In the genomic region with DNA sequence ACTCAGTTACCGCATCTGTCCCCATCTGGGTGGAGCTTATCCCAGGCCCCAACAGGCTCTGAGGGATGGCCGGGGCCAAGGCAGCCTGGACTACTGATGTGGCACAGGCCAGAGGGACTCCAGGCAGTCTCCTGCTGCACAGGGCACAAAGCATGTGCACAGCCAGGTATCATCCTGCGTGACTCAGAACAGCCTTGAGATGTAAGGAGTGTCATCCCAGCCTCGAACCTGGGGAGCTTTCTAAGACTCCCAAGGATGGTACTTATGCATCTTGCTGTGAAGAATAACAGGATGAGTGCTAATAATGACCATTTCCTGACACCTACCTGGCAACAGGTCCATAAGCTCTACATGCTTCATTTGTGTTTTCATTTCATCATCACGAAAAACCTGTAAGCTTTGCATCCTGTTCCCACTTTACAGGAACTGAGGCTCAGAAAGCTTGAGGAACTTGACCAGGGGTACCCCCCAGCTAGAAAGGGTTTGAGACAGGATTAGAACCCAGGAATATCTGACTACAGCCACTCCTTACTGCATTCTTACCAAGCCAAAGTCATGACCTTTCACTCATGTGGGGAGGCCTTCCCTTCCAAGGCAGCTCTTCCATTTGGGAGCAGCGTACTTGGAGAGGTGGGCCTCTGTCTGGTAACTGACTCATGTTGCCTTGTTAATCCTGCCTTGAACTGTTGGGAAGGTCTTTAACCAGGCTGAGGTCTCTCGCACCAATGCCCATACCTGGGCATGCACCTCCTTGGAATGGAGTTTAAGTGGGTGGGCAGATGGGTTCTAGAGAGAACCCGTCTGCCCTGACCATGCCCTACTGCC, we compare ENCODE assay signal across 8 cellular contexts. TPM values are rescaled to one million over a fixed set of nuclear protein-coding genes. Genes with fewer than 3 reads are reported as not detected.
A peak's percentile ranks its signal among the peaks of the same experiment; 100 is the strongest.
DNase-seq lines count a peak whose midpoint lies in the region; ATAC-seq, FAIRE-seq and TF ChIP-seq lines count a peak whose summit lies in the region.

No MANE protein-coding gene starts in this region.

- peaks cover 22% of the 10 kb centered on the region for H4K20me1 ChIP-seq in PC-3 (ENCODE audit: low read length)

- ATAC-seq in GM21526 (IDR thresholded peaks at IDR 0.05; ENCODE audit: low FRiP score, unreplicated experiment) (peak; percentile 9), PC-3 (peak; percentile 10), GM21737 (IDR thresholded peaks at IDR 0.05; ENCODE audit: unreplicated experiment) (no peak)

- H3K9me2 ChIP-seq in PC-3 (replicated peaks; ENCODE audit: low read length): no peaks in the 10 kb centered on the region

- H3K27me3 ChIP-seq in PC-3 (ENCODE audit: low read length): no peaks in the 10 kb centered on the region
- no peaks in the 10 kb centered on the region for H3K27me3 ChIP-seq in prostate gland (replicated peaks; ENCODE audit: insufficient read depth)

- peak overlapping the region; percentile 80 for H3K4me3 ChIP-seq in PC-3 (ENCODE audit: low read length)
- H3K4me3 ChIP-seq in prostate gland: no peak overlapping the region

- TF ChIP-seq POLR2A in prostate gland (IDR thresholded peaks at IDR 0.05): no peak

- H3K27ac ChIP-seq in PC-3 (ENCODE audit: low read length): peak overlapping the region; percentile 85
- peak overlapping the region; percentile 100 for H3K27ac ChIP-seq in epithelial cell of prostate
- peak overlapping the region; percentile 81 to 82 for H3K27ac ChIP-seq in prostate gland

- H3K79me2 ChIP-seq in PC-3 (ENCODE audit: low read length): peaks cover 80% of the 10 kb centered on the region

- peaks cover 33% of the 10 kb centered on the region for H3K36me3 ChIP-seq in PC-3 (ENCODE audit: low read depth, low read length)
- no peaks in the 10 kb centered on the region for H3K36me3 ChIP-seq in prostate gland

- CTCF ChIA-PET in PC-3 (lab: Charles Lee): no interaction called here

- H3K4me1 ChIP-seq in PC-3 (ENCODE audit: insufficient read depth, low read length) (peaks cover 36% of the 10 kb centered on the region), prostate gland (replicated peaks) (no peaks in the 10 kb centered on the region)

- DNase-seq in PC-3 (peak; percentile 48), epithelial cell of prostate (ENCODE audit: low read depth, low spot score) (no peak), prostate gland (ENCODE audit: low spot score) (no peak), HTR-8/SVneo (ENCODE audit: insufficient read length, low spot score) (no peak), nucleus accumbens (lab: John Stamatoyannopoulos, UW) (no peak)
- no peak for DNase-seq in effector CD4-positive, alpha-beta T cell

- H3F3A ChIP-seq in PC-3 (ENCODE audit: low read length, unreplicated experiment): no peaks in the 10 kb centered on the region

- 63% methylated on average over 8 of the region's 8 CpGs for WGBS in prostate gland

- FAIRE-seq in HTR-8/SVneo (lab: Jason Lieb, UNC): no peak

- H3K9me3 ChIP-seq in PC-3 (ENCODE audit: low read length) (no peaks in the 10 kb centered on the region), prostate gland (no peaks in the 10 kb centered on the region)

- H2AFZ ChIP-seq in PC-3 (ENCODE audit: low read length): no peak overlapping the region

- intact Hi-C loops in PC-3 (cut with micrococcal nuclease): loop anchor here (2.0 kb wide), 1 partner anchor 18 kb away; no protein-coding TSS in a partner anchor
- intact Hi-C loops in prostate gland (cut with DNase I): no loop called here

- POLR2A ChIA-PET in PC-3 (lab: Charles Lee; ENCODE audit: unreplicated experiment): interaction anchor here (0.6 to 1.3 kb wide), 4 partner anchors 8 to 25 kb away, joined by 3 to 5 read pairs (median 4); no protein-coding TSS in a partner anchor

- TF ChIP-seq CTCF in PC-3 (conservative IDR thresholded peaks at IDR 0.05; ENCODE audit: low read depth, low read length) (no peak), prostate gland (IDR thresholded peaks at IDR 0.05) (no peak)

- peak overlapping the region; percentile 93 for H3K4me2 ChIP-seq in PC-3 (ENCODE audit: low read length)

- BruUV-seq in PC-3 (replicated peaks; lab: Mats Ljungman, UMichigan): TSS peak; percentile 59

- H3K9ac ChIP-seq in PC-3 (ENCODE audit: low read length): peak overlapping the region; percentile 57

RNA-seq across cellular contexts. Expression of gene TRIB3, which starts 1.9 kb away (rescaled TPM):
- total RNA-seq in PC-3 (2014; rRNA removed) (160 and 193 TPM in 2 replicates), prostate gland (10 to 100 TPM; 11.8 to 22.7 TPM)

RNA-seq across cellular contexts. Expression of gene RBCK1, which starts 25.6 kb away (rescaled TPM):
- total RNA-seq in PC-3 (2014; rRNA removed) (115 and 137 TPM in 2 replicates), prostate gland (100 to 1,000 TPM; 108 to 158 TPM)

RNA-seq across cellular contexts. Expression of gene NRSN2, which starts 35.6 kb away (rescaled TPM):
- 50.7 and 55.7 TPM in 2 replicates for total RNA-seq in PC-3 (2014; rRNA removed)
- total RNA-seq in prostate gland: 10 to 100 TPM; 26.3 to 48.3 TPM

RNA-seq across cellular contexts. Expression of gene SOX12, which starts 57.2 kb away (rescaled TPM):
- total RNA-seq in PC-3 (2014; rRNA removed) (13.8 and 18.7 TPM in 2 replicates), prostate gland (10 to 100 TPM; 10.7 to 21.0 TPM)
